In genomic region chr12:56117778-56118687, GRCh38 we compare ENCODE assay signal across 1 cellular context.
A peak's percentile ranks its signal among the peaks of the same experiment; 100 is the strongest.
TF ChIP-seq lines count a peak whose summit lies in the region.

ZC3H10 (plus strand) TSS chr12:56118266; CDS start chr12:56120563, 2,297 bp downstream.

TF ChIP-seq in HepG2, 621 proteins besides CTCF, POLR2A, EP300 and RAD21 (continued from another document and continues in another):
- TF ChIP-seq MAX (IDR thresholded peaks at IDR 0.05): peak; percentile 92
- no peak for TF ChIP-seq ZBTB4 (CRISPR knock-in tag; IDR thresholded peaks at IDR 0.05; ENCODE audit: borderline replicate concordance)
- TF ChIP-seq PITX1 (CRISPR knock-in tag; IDR thresholded peaks at IDR 0.05): peak; percentile 76
- TF ChIP-seq CCDC6 (CRISPR knock-in tag; IDR thresholded peaks at IDR 0.05): peak; percentile 94; the same call in 1 of the 2 replicates
- TF ChIP-seq ZBTB3 (CRISPR knock-in tag; IDR thresholded peaks at IDR 0.05; ENCODE audit: borderline replicate concordance, low read depth): no peak
- 0 out of 2 replicates have a peak, but pooled peaks have one; percentile 32 for TF ChIP-seq TEF (CRISPR knock-in tag; IDR thresholded peaks at IDR 0.05)
- peak; percentile 60; the same call in 1 of the 2 replicates for TF ChIP-seq PCBP1 (IDR thresholded peaks at IDR 0.05; ENCODE audit: borderline replicate concordance, low read depth, low read length)
- peak; percentile 95 for TF ChIP-seq TARDBP (CRISPR knock-in tag; IDR thresholded peaks at IDR 0.05)
- TF ChIP-seq SOX5 (CRISPR knock-in tag; IDR thresholded peaks at IDR 0.05; ENCODE audit: borderline replicate concordance): peak; percentile 81
- TF ChIP-seq TFAP4 (IDR thresholded peaks at IDR 0.05; ENCODE audit: borderline replicate concordance, low read depth): peak; percentile 40; the same call in 1 of the 2 replicates
- no peak for TF ChIP-seq U2AF1 (optimal IDR thresholded peaks at IDR 0.05; ENCODE audit: low read depth, low read length)
- TF ChIP-seq ZFP1 (CRISPR knock-in tag; IDR thresholded peaks at IDR 0.05): peak; percentile 77
- TF ChIP-seq CREB3 (CRISPR knock-in tag; IDR thresholded peaks at IDR 0.05): no peak; the same call in 1 of the 2 replicates
- TF ChIP-seq BRCA1 (CRISPR knock-in tag; IDR thresholded peaks at IDR 0.05): no peak
- no peak for TF ChIP-seq JUNB (CRISPR knock-in tag; IDR thresholded peaks at IDR 0.05; ENCODE audit: borderline replicate concordance)
- TF ChIP-seq ZNF556 (CRISPR knock-in tag; IDR thresholded peaks at IDR 0.05; ENCODE audit: borderline replicate concordance): peak; percentile 82
- peak; percentile 62; the same call in 1 of the 2 replicates for TF ChIP-seq FUBP1 (CRISPR knock-in tag; IDR thresholded peaks at IDR 0.05; ENCODE audit: borderline replicate concordance)
- TF ChIP-seq ZNF639 (CRISPR knock-in tag; conservative IDR thresholded peaks at IDR 0.05): peak; percentile 98
- peak; percentile 89 for TF ChIP-seq ZFX (CRISPR knock-in tag; IDR thresholded peaks at IDR 0.05; ENCODE audit: low read depth)
- peak; percentile 92 for TF ChIP-seq ZNF772 (CRISPR knock-in tag; IDR thresholded peaks at IDR 0.05)
- TF ChIP-seq CEBPG (CRISPR knock-in tag; IDR thresholded peaks at IDR 0.05): peak; percentile 44; the same call in 1 of the 2 replicates
- peak; percentile 78; the same call in 1 of the 2 replicates for TF ChIP-seq ZNF709 (CRISPR knock-in tag; IDR thresholded peaks at IDR 0.05)
- no peak for TF ChIP-seq PHB2 (IDR thresholded peaks at IDR 0.05; ENCODE audit: partially characterized antibody)
- no peak for TF ChIP-seq ATRX (CRISPR knock-in tag; IDR thresholded peaks at IDR 0.05; ENCODE audit: borderline replicate concordance)
- TF ChIP-seq ZNF142 (CRISPR knock-in tag; IDR thresholded peaks at IDR 0.05): no peak; the same call in 1 of the 2 replicates
- peak; percentile 92; the same call in 1 of the 2 replicates for TF ChIP-seq HNF1B (CRISPR knock-in tag; IDR thresholded peaks at IDR 0.05)
- peak; percentile 88; the same call in 1 of the 2 replicates for TF ChIP-seq NR0B2 (CRISPR knock-in tag; IDR thresholded peaks at IDR 0.05)
- no peak; the same call in 1 of the 2 replicates for TF ChIP-seq ZNF607 (CRISPR knock-in tag; IDR thresholded peaks at IDR 0.05; ENCODE audit: borderline replicate concordance)
- TF ChIP-seq SATB2 (CRISPR knock-in tag; IDR thresholded peaks at IDR 0.05): no peak
- peak; percentile 82 for TF ChIP-seq ZNF878 (CRISPR knock-in tag; IDR thresholded peaks at IDR 0.05)
- peak; percentile 35; the same call in 1 of the 2 replicates for TF ChIP-seq ZMYM3 (CRISPR knock-in tag; IDR thresholded peaks at IDR 0.05)
- TF ChIP-seq SRF (IDR thresholded peaks at IDR 0.05; ENCODE audit: low read depth, low read length): peak; percentile 45; the same call in 1 of the 2 replicates
- TF ChIP-seq ZNF350 (CRISPR knock-in tag; IDR thresholded peaks at IDR 0.05; ENCODE audit: borderline replicate concordance, low read depth): peak; percentile 93
- TF ChIP-seq KAT8 (CRISPR knock-in tag; IDR thresholded peaks at IDR 0.05): peak; percentile 98
- no peak for TF ChIP-seq GPBP1L1 (CRISPR knock-in tag; IDR thresholded peaks at IDR 0.05)
- peak; percentile 95 for TF ChIP-seq POLR2AphosphoS5 (IDR thresholded peaks at IDR 0.05; ENCODE audit: low read depth, low read length)
- TF ChIP-seq MXD3 (CRISPR knock-in tag; IDR thresholded peaks at IDR 0.05): peak; percentile 45; the same call in 1 of the 2 replicates
- no peak for TF ChIP-seq TBP (CRISPR knock-in tag; IDR thresholded peaks at IDR 0.05)
- TF ChIP-seq AKAP8 (CRISPR knock-in tag; IDR thresholded peaks at IDR 0.05): peak; percentile 94
- TF ChIP-seq ATF1 (CRISPR knock-in tag; IDR thresholded peaks at IDR 0.05): peak; percentile 83
- TF ChIP-seq HDAC1 (CRISPR knock-in tag; IDR thresholded peaks at IDR 0.05): peak; percentile 96
